6 cellular contexts compared by ENCODE assay signal in the genomic region with DNA sequence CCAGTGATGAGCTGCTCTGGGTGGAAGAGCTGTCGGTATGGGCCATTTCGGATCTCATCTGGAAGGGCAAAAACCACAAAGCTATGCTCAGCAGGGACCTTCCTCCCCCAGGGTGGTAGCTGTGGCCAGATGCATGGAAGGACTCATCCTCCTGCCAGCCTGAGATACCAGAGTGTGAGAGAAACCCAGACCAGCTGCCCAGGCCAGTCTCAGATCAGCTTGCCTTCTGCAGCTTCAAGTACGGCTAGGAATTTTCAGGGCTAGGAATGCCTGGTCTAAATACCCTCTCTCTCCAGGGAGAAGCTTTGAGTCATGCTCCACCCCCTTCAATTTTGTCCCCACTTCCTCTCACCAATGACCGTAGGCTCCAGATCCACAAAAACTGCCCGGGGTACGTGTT. TPM values are rescaled to one million over a fixed set of nuclear protein-coding genes. Genes with fewer than 3 reads are reported as not detected.
DNase-seq lines count a peak whose midpoint lies in the region; TF ChIP-seq lines count a peak whose summit lies in the region.

No MANE protein-coding gene starts in this region.

- H3K36me3 ChIP-seq in PC-9 (ENCODE audit: low read depth) = 0 out of 2 replicates have a peak, but pooled peaks cover 9% of the 10 kb centered on the region

- CTCF ChIA-PET in PC-9 (lab: Charles Lee) = interaction anchor here (0.6 to 0.7 kb wide), 2 partner anchors 43 to 65 kb away, joined by 3 to 4 read pairs; no protein-coding TSS in a partner anchor

- no peaks in the 10 kb centered on the region for H3K27me3 ChIP-seq in PC-9 (ENCODE audit: insufficient read depth, low read depth)

- H3K27ac ChIP-seq in PC-9 = no peak overlapping the region

- TF ChIP-seq CTCF in AG10803 (conservative IDR thresholded peaks at IDR 0.05; ENCODE audit: low read length) (no peak), PC-9 (conservative IDR thresholded peaks at IDR 0.05) (no peak)

- no peaks in the 10 kb centered on the region for H4K20me1 ChIP-seq in PC-9 (ENCODE audit: insufficient read depth)

- no peak overlapping the region for H3K4me3 ChIP-seq in AG10803 (ENCODE audit: low read length)
- H3K4me3 ChIP-seq in PC-9 = 0 out of 2 replicates have a peak overlapping the region, but pooled peaks have one; percentile 87

- peaks cover 41% of the 10 kb centered on the region for H3K79me2 ChIP-seq in PC-9 (ENCODE audit: low read depth)

- H3K4me2 ChIP-seq in PC-9 = peak overlapping the region; percentile 84; the same call in 1 of the 2 replicates

- intact Hi-C loops in PC-9 (cut with micrococcal nuclease; ENCODE audit: unreplicated experiment) = no loop called here

- H3F3A ChIP-seq in PC-9 (ENCODE audit: insufficient read depth, low read depth) = peaks cover 44% of the 10 kb centered on the region

- peaks cover 65% of the 10 kb centered on the region for H3K4me1 ChIP-seq in PC-9 (replicated peaks; ENCODE audit: insufficient read depth)

- DNase-seq in AG10803 (ENCODE audit: low read depth) = peak; percentile 55
- no peak for DNase-seq in PC-9
- peak; percentile 91 for DNase-seq in glomerular visceral epithelial cell (ENCODE audit: extremely low spot score)
- DNase-seq in KG1 (lab: John Stamatoyannopoulos, UW) = no peak
- DNase-seq in DMS153 (lab: John Stamatoyannopoulos, UW) = no peak
- DNase-seq in HK-2 (ENCODE audit: unreplicated experiment) = no peak

- no TSS peak for BruUV-seq in PC-9 (replicated peaks; lab: Mats Ljungman, UMichigan)

- POLR2A ChIA-PET in PC-9 (lab: Charles Lee; ENCODE audit: unreplicated experiment) = interaction anchor here (0.6 kb wide), 1 partner anchor 29 kb away, joined by 3 read pairs; no protein-coding TSS in a partner anchor

- no peak overlapping the region for H2AFZ ChIP-seq in PC-9

- H3K9me2 ChIP-seq in PC-9 (ENCODE audit: insufficient read depth) = no peaks in the 10 kb centered on the region

- H3K9me3 ChIP-seq in PC-9 (ENCODE audit: insufficient read depth, low read depth) = no peaks in the 10 kb centered on the region

RNA-seq across cellular contexts. Expression of a gene that starts 1.4 kb away (rescaled TPM):
- total RNA-seq in PC-9 (2021) = not detected in 2 replicates

RNA-seq across cellular contexts. Expression of a gene that starts 2.1 kb away (rescaled TPM):
- 118 and 157 TPM in 2 replicates for total RNA-seq in PC-9 (2021)

RNA-seq across cellular contexts. Expression of a gene that starts 6.4 kb away (rescaled TPM):
- total RNA-seq in PC-9 (2021) = 39.6 and 47.2 TPM in 2 replicates

RNA-seq across cellular contexts. Expression of a gene that starts 6.4 kb away (rescaled TPM):
- total RNA-seq in PC-9 (2021) = 7.9 and 10.8 TPM in 2 replicates

RNA-seq across cellular contexts. Expression of a gene that starts 22.1 kb away (rescaled TPM):
- total RNA-seq in PC-9 (2021) = 62.2 and 65.1 TPM in 2 replicates

Comparison
In these comparisons a context has a peak if more than half of its experiments do, and no peak if none do; other contexts are left out.
1. DNase-seq: peak in AG10803 (single experiment) and glomerular visceral epithelial cell (single experiment); none in PC-9 (0 of 2), KG1 (single experiment), DMS153 (single experiment) and HK-2 (single experiment).